Comparison of ENCODE assay signal across 20 cellular contexts in the genomic region with DNA sequence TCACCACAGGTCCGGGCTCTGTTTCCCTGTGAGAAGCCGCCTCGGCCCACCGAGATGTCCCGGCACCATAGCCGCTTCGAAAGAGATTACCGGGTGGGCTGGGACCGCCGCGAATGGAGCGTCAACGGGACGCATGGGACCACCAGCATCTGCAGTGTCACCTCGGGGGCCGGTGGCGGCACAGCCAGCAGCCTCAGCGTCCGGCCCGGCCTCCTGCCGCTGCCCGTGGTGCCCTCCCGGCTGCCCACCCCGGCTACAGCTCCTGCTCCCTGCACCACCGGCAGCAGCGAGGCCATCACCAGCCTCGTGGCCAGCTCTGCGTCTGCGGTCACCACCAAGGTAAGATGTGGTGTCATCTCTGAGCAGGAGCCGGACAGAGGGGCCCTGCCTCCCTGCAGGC.
"Had no signal": no experiment of that assay in that cellular context is flagged by ENCODE, and none has a peak within 500 bp of the region (broad histone marks: within the 10 kb centered on the region; RNA-seq: fewer than 3 reads in every experiment).

No MANE protein-coding gene starts in this region.

- DNase-seq: dermis blood vessel endothelial cell; effector memory CD4-positive, alpha-beta T cell; kidney; natural killer cell; right cardiac atrium; small intestine; stimulated activated CD4-positive, alpha-beta T cell treated with anti-CD3 and anti-CD28 coated beads, Interleukin-15, amount 100 ng/mL, for 24 hours; stimulated activated CD4-positive, alpha-beta T cell treated with anti-CD3 and anti-CD28 coated beads, Interleukin-2, amount 100 ng/mL, for 48 hours; stimulated activated naive B cell treated with anti-CD40 and anti-IgM and Interleukin-4, amounts not matched to agents 10 μg/mL and 1 μg/mL and 100 μg/mL, for 72 hours had no signal

- H3K27me3 Mint-ChIP-seq: memory B cell; stimulated activated naive CD8-positive, alpha-beta T cell treated with anti-CD3 and anti-CD28 coated beads, Interleukin-15, Interleukin-2, amounts not matched to agents 100 ng/mL and 50 ng/mL, for 24 hours had no signal

- H3K27ac Mint-ChIP-seq: memory B cell; natural killer cell; stimulated activated naive B cell treated with anti-CD40 and anti-IgM and Interleukin-4, amounts not matched to agents 10 μg/mL and 1 μg/mL and 100 μg/mL, for 72 hours; stimulated activated naive CD8-positive, alpha-beta T cell treated with anti-CD3 and anti-CD28 coated beads, Interleukin-15, Interleukin-2, amounts not matched to agents 100 ng/mL and 50 ng/mL, for 24 hours had no signal

- H3K4me2 ChIP-seq: hepatocyte had no signal

- H3K36me3 ChIP-seq: heart left ventricle, neutrophil, prostate gland, thoracic aorta had no signal

- H3K4me1 ChIP-seq: parathyroid adenoma had no signal

- H3K4me3 Mint-ChIP-seq: memory B cell; natural killer cell; stimulated activated naive B cell treated with anti-CD40 and anti-IgM and Interleukin-4, amounts not matched to agents 10 μg/mL and 1 μg/mL and 100 μg/mL, for 72 hours; stimulated activated naive CD8-positive, alpha-beta T cell treated with anti-CD3 and anti-CD28 coated beads, Interleukin-15, Interleukin-2, amounts not matched to agents 100 ng/mL and 50 ng/mL, for 24 hours had no signal

- H3K4me3 ChIP-seq: coronary artery, heart left ventricle, hepatocyte, lung, prostate gland, thoracic aorta, upper lobe of left lung had no signal

- H3K4me1 Mint-ChIP-seq: natural killer cell; stimulated activated naive B cell treated with anti-CD40 and anti-IgM and Interleukin-4, amounts not matched to agents 10 μg/mL and 1 μg/mL and 100 μg/mL, for 72 hours had no signal

- H3K79me2 ChIP-seq: hepatocyte, parathyroid adenoma had no signal

- H3K27me3 ChIP-seq: heart left ventricle, hepatocyte, neutrophil, upper lobe of left lung had no signal

- H3K9me3 Mint-ChIP-seq: memory B cell; natural killer cell; stimulated activated naive B cell treated with anti-CD40 and anti-IgM and Interleukin-4, amounts not matched to agents 10 μg/mL and 1 μg/mL and 100 μg/mL, for 72 hours; stimulated activated naive CD8-positive, alpha-beta T cell treated with anti-CD3 and anti-CD28 coated beads, Interleukin-15, Interleukin-2, amounts not matched to agents 100 ng/mL and 50 ng/mL, for 24 hours had no signal

- H3K36me3 Mint-ChIP-seq: memory B cell, natural killer cell had no signal

- H2AFZ ChIP-seq: hepatocyte, parathyroid adenoma had no signal

- H3K27ac ChIP-seq: hepatocyte, neutrophil, parathyroid adenoma had no signal

- H3K9me3 ChIP-seq: heart left ventricle, neutrophil, prostate gland, thoracic aorta, upper lobe of left lung had no signal
